ENCODE assay signal across 8 cellular contexts in genomic region chr15:50116477-50116876, GRCh38. TPM values are rescaled to one million over a fixed set of nuclear protein-coding genes. Genes with fewer than 3 reads are reported as not detected.
DNase-seq lines count a peak whose midpoint lies in the region; ATAC-seq and TF ChIP-seq lines count a peak whose summit lies in the region.

No MANE protein-coding gene starts in this region.

- no peak overlapping the region for H3K27ac ChIP-seq in suprapubic skin

- H3K4me1 ChIP-seq in suprapubic skin: no peaks in the 10 kb centered on the region

- no peak for TF ChIP-seq EP300 in suprapubic skin (IDR thresholded peaks at IDR 0.05)

- no peaks in the 10 kb centered on the region for H3K36me3 ChIP-seq in suprapubic skin

- no peak for TF ChIP-seq CTCF in suprapubic skin (IDR thresholded peaks at IDR 0.05)

- no peak for TF ChIP-seq POLR2A in suprapubic skin (IDR thresholded peaks at IDR 0.05)

- no peaks in the 10 kb centered on the region for H3K27me3 ChIP-seq in suprapubic skin

- no peak overlapping the region for H3K4me3 ChIP-seq in suprapubic skin

- 50% methylated on average over 3 of the region's 3 CpGs for WGBS in suprapubic skin

- no peaks in the 10 kb centered on the region for H3K9me3 ChIP-seq in suprapubic skin

- ATAC-seq in HG03039 (IDR thresholded peaks at IDR 0.05; ENCODE audit: unreplicated experiment): peak; percentile 43

- DNase-seq in GF-D8 (lab: John Stamatoyannopoulos, UW) (peak; percentile 45), SKM-1 (lab: John Stamatoyannopoulos, UW; ENCODE audit: unreplicated experiment) (peak; percentile 91), iris pigment epithelial cell (ENCODE audit: low read depth) (peak; percentile 57), T1000 (lab: John Stamatoyannopoulos, UW) (no peak), DMS79 (lab: John Stamatoyannopoulos, UW) (no peak), suprapubic skin (ENCODE audit: low spot score in 2 of 2) (no peak)
- no peak for DNase-seq in central memory CD4-positive, alpha-beta T cell

RNA-seq across cellular contexts. Expression of gene ATP8B4, which starts 2.6 kb away (rescaled TPM):
- total RNA-seq in suprapubic skin: 1 to 10 TPM; 2.2 to 9.5 (median 3.0) TPM

Comparison
In these comparisons a context has a peak if more than half of its experiments do, and no peak if none do; other contexts are left out.
1. DNase-seq: peak in GF-D8 (single experiment), SKM-1 (single experiment) and iris pigment epithelial cell (single experiment); none in T1000 (single experiment), DMS79 (single experiment), central memory CD4-positive, alpha-beta T cell (single experiment) and suprapubic skin (0 of 2).